Comparison of ENCODE assay signal across 22 cellular contexts in genomic region chr4:144189121-144189520, GRCh38. TPM values are rescaled to one million over a fixed set of nuclear protein-coding genes. Genes with fewer than 3 reads are reported as not detected.
DNase-seq lines count a peak whose midpoint lies in the region; ATAC-seq and TF ChIP-seq lines count a peak whose summit lies in the region.
"Had no signal": no experiment of that assay in that cellular context is flagged by ENCODE, and none has a peak within 500 bp of the region (broad histone marks: within the 10 kb centered on the region; RNA-seq: fewer than 3 reads in every experiment).

No MANE protein-coding gene starts in this region.

- no peak for TF ChIP-seq CTCF in mesothelial cell of epicardium (IDR thresholded peaks at IDR 0.05; ENCODE audit: unreplicated experiment)

- H3K4ac ChIP-seq in mesendoderm (ENCODE audit: low read depth, low read length) = no peak overlapping the region

- no peak overlapping the region for H3K56ac ChIP-seq in mesendoderm (ENCODE audit: low read length)

- H3K4me3 ChIP-seq in mesendoderm (ENCODE audit: low read length) = no peak overlapping the region

- H4K8ac ChIP-seq in mesendoderm (ENCODE audit: low read depth, low read length) = no peak overlapping the region

- no peak overlapping the region for H3K9ac ChIP-seq in mesendoderm (ENCODE audit: low read length)

- no peak overlapping the region for H2BK5ac ChIP-seq in mesendoderm (ENCODE audit: low read length)

- no peak overlapping the region for H3K4me3 Mint-ChIP-seq in mesothelial cell of epicardium
- H3K4me3 Mint-ChIP-seq: activated naive CD8-positive, alpha-beta T cell treated with anti-CD3 and anti-CD28 coated beads for 36 hours; CD8-positive, alpha-beta memory T cell; stimulated activated naive CD8-positive, alpha-beta T cell treated with anti-CD3 and anti-CD28 coated beads, Interleukin-15, Interleukin-2, amounts not matched to agents 100 ng/mL and 50 ng/mL, for 24 hours had no signal

- H3K27ac ChIP-seq in mesendoderm (ENCODE audit: low read depth, low read length) = no peak overlapping the region

- ATAC-seq in GM18907 (IDR thresholded peaks at IDR 0.05; ENCODE audit: unreplicated experiment) (peak; percentile 94), GM21619 (IDR thresholded peaks at IDR 0.05; ENCODE audit: unreplicated experiment) (peak; percentile 93), HG03159 (IDR thresholded peaks at IDR 0.05; ENCODE audit: unreplicated experiment) (peak; percentile 60)
- ATAC-seq: HepG2 had no signal

- WGBS in mesendoderm (ENCODE audit: extremely low coverage, insufficient coverage, low lambda C conversion rate) = no CpG with 5 or more reads among the region's 3 CpGs

- H3K4me2 ChIP-seq in mesendoderm (ENCODE audit: low read length) = no peak overlapping the region

- no peak overlapping the region for H3K27ac Mint-ChIP-seq in mesothelial cell of epicardium
- H3K27ac Mint-ChIP-seq: activated naive CD8-positive, alpha-beta T cell treated with anti-CD3 and anti-CD28 coated beads for 36 hours; CD8-positive, alpha-beta memory T cell; stimulated activated naive CD8-positive, alpha-beta T cell treated with anti-CD3 and anti-CD28 coated beads, Interleukin-15, Interleukin-2, amounts not matched to agents 100 ng/mL and 50 ng/mL, for 24 hours had no signal

- no peaks in the 10 kb centered on the region for H3K4me1 Mint-ChIP-seq in mesothelial cell of epicardium
- H3K4me1 Mint-ChIP-seq: activated naive CD8-positive, alpha-beta T cell treated with anti-CD3 and anti-CD28 coated beads for 36 hours; CD8-positive, alpha-beta memory T cell had no signal

- no peak overlapping the region for H2BK15ac ChIP-seq in mesendoderm (replicated peaks; ENCODE audit: low read depth)

- no peaks in the 10 kb centered on the region for H3K4me1 ChIP-seq in mesendoderm (ENCODE audit: control insufficient read depth, low read depth, low read length)

- no peaks in the 10 kb centered on the region for H3K79me1 ChIP-seq in mesendoderm (ENCODE audit: low read length)

- H3K27me3 Mint-ChIP-seq in mesothelial cell of epicardium (ENCODE audit: low read depth) = peaks cover 4% of the 10 kb centered on the region

- no peak overlapping the region for H2BK120ac ChIP-seq in mesendoderm (ENCODE audit: low read depth, low read length)

- no peaks in the 10 kb centered on the region for H3K79me2 ChIP-seq in mesendoderm (ENCODE audit: control insufficient read depth, insufficient read depth, low read length)

- no peak overlapping the region for H3K23ac ChIP-seq in mesendoderm (ENCODE audit: low read length)

- H3K18ac ChIP-seq in mesendoderm (ENCODE audit: low read length) = no peak overlapping the region

- no peak overlapping the region for H2AK5ac ChIP-seq in mesendoderm (ENCODE audit: low read length)

- H3K36me3 Mint-ChIP-seq in mesothelial cell of epicardium = no peaks in the 10 kb centered on the region
- H3K36me3 Mint-ChIP-seq: activated naive CD8-positive, alpha-beta T cell treated with anti-CD3 and anti-CD28 coated beads for 36 hours; CD8-positive, alpha-beta memory T cell had no signal

- H4K5ac ChIP-seq in mesendoderm (ENCODE audit: low read length) = no peak overlapping the region

- H3K36me3 ChIP-seq in mesendoderm (ENCODE audit: control insufficient read depth, insufficient read depth, low read length) = no peaks in the 10 kb centered on the region

- peaks cover 5% of the 10 kb centered on the region for H3K9me3 Mint-ChIP-seq in mesothelial cell of epicardium
- H3K9me3 Mint-ChIP-seq: activated naive CD8-positive, alpha-beta T cell treated with anti-CD3 and anti-CD28 coated beads for 36 hours; CD8-positive, alpha-beta memory T cell; stimulated activated naive CD8-positive, alpha-beta T cell treated with anti-CD3 and anti-CD28 coated beads, Interleukin-15, Interleukin-2, amounts not matched to agents 100 ng/mL and 50 ng/mL, for 24 hours had no signal

- H3K27me3 ChIP-seq in mesendoderm (ENCODE audit: insufficient read depth, low read length, poor library complexity) = no peaks in the 10 kb centered on the region

- peak; percentile 22 for DNase-seq in mesendoderm
- no peak for DNase-seq in NCI-H69 (lab: John Stamatoyannopoulos, UW)
- DNase-seq in AML-193 (lab: John Stamatoyannopoulos, UW) = no peak
- DNase-seq in mesothelial cell of epicardium (ENCODE audit: low spot score in 2 of 2, unreplicated experiment in 2 of 2) = no peak
- DNase-seq in SHP77 treated with DMSO at 0.1 percent for 48 hours (lab: John Stamatoyannopoulos, UW) = no peak
- DNase-seq: activated CD4-positive, alpha-beta T cell treated with anti-CD3 and anti-CD28 coated beads for 4 hours; activated naive CD8-positive, alpha-beta T cell treated with anti-CD3 and anti-CD28 coated beads for 36 hours; CD8-positive, alpha-beta memory T cell; effector CD8-positive, alpha-beta T cell; foreskin melanocyte; hippocampal formation; NCI-H524 treated with DMSO at 0.1 percent for 48 hours; stimulated activated CD4-positive, alpha-beta T cell treated with anti-CD3 and anti-CD28 coated beads, Interleukin-4, amount 100 ng/mL, for 1 hour; trophoblast cell had no signal

RNA-seq across cellular contexts. Expression of gene GYPA, which starts 48.6 kb away (rescaled TPM):
- not detected for polyA plus RNA-seq in mesendoderm (2013, experiment 1 of 2)
- not detected for polyA plus RNA-seq in mesendoderm (2013, experiment 2 of 2)
- total RNA-seq in mesothelial cell of epicardium = not detected in 3 replicates
- total RNA-seq: activated naive CD8-positive, alpha-beta T cell treated with anti-CD3 and anti-CD28 coated beads for 36 hours; CD8-positive, alpha-beta memory T cell; HepG2; lower leg skin; pulmonary artery endothelial cell had no signal
- polyA plus RNA-seq: CD8-positive, alpha-beta memory T cell; esophagus; HepG2 had no signal
